2 cellular contexts compared by ENCODE assay signal in genomic region chr5:56004874-56005273, GRCh38.
TF ChIP-seq lines count a peak whose summit lies in the region.

No MANE protein-coding gene starts in this region.

TF ChIP-seq in HepG2, 621 proteins besides CTCF, POLR2A, EP300 and RAD21:
- TF ChIP-seq NBN (conservative IDR thresholded peaks at IDR 0.05) (no peak), HNRNPK (IDR thresholded peaks at IDR 0.05; ENCODE audit: low read depth, low read length, poor library complexity, severe bottlenecking) (peak; percentile 84)

TF ChIP-seq in HCT116, 20 proteins besides CTCF, POLR2A, EP300 and RAD21:
- TF ChIP-seq SRF (IDR thresholded peaks at IDR 0.05; ENCODE audit: low read depth) = no peak
- TF ChIP-seq ZNF274 (IDR thresholded peaks at IDR 0.05; ENCODE audit: low read depth, low read length) = no peak
- no peak for TF ChIP-seq POLR2AphosphoS5 (IDR thresholded peaks at IDR 0.05; ENCODE audit: low read depth, low read length)
- TF ChIP-seq ELF1 (IDR thresholded peaks at IDR 0.05; ENCODE audit: borderline replicate concordance, low read depth) = no peak
- no peak for TF ChIP-seq TCF7L2 (IDR thresholded peaks at IDR 0.05; ENCODE audit: borderline replicate concordance, extremely low read depth, insufficient read depth, insufficient read length)
- TF ChIP-seq YY1 (IDR thresholded peaks at IDR 0.05; ENCODE audit: extremely low read depth, insufficient replicate concordance, low read depth, low read length) = no peak
- no peak for TF ChIP-seq ZBTB33 (IDR thresholded peaks at IDR 0.05; ENCODE audit: extremely low read depth, insufficient replicate concordance, low read length)
- no peak for TF ChIP-seq JUND (IDR thresholded peaks at IDR 0.05)
- TF ChIP-seq MAX (IDR thresholded peaks at IDR 0.05) = no peak
- no peak for TF ChIP-seq EZH2phosphoT487 (IDR thresholded peaks at IDR 0.05; ENCODE audit: borderline replicate concordance)
- no peak for TF ChIP-seq CBX3 (IDR thresholded peaks at IDR 0.05; ENCODE audit: low read depth)
- no peak for TF ChIP-seq SP1 (IDR thresholded peaks at IDR 0.05; ENCODE audit: low read depth)
TF ChIP-seq in HCT116: peak in this region for 0.
